Comparison of ENCODE assay signal across 1 cellular context in the genomic region with DNA sequence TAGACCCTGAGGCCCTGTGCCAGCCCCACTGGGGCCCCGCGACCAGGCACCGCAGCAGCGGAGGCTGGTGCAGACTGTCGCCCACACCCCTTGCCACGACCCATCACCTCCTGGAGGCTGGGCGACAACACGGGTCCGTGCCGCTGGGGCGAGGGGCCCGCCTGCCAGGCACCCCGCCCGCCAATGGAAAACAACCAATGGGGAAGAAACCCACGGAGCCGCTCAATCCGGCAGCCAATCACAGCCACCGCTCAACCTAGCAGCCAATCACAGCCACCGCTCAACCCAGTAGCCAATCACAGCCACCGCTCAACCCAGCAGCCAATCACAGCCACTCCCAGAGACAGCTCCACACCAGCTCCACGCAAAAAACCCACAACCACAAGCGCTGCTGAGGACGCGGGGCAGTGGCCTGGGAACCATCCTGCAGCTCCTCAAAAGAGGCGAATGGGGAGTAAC.
TF ChIP-seq lines count a peak whose summit lies in the region.

No MANE protein-coding gene starts in this region.

TF ChIP-seq in K562, 482 proteins besides CTCF, POLR2A, EP300 and RAD21 (continues in another document):
- no peak for TF ChIP-seq SIN3A (IDR thresholded peaks at IDR 0.05; ENCODE audit: borderline replicate concordance in 2 of 2, control insufficient read depth in 1 of 2, low read depth in 2 of 2, low read length in 2 of 2)
- no peak for TF ChIP-seq MAFG (tag; conservative IDR thresholded peaks at IDR 0.05)
- TF ChIP-seq CC2D1A (IDR thresholded peaks at IDR 0.05), result peak; percentile 24; the same call in 1 of the 2 replicates
- no peak for TF ChIP-seq PYGO2 (tag; IDR thresholded peaks at IDR 0.05)
- TF ChIP-seq ILF3 (IDR thresholded peaks at IDR 0.05; ENCODE audit: borderline replicate concordance), result no peak
- TF ChIP-seq, protein P1, sequence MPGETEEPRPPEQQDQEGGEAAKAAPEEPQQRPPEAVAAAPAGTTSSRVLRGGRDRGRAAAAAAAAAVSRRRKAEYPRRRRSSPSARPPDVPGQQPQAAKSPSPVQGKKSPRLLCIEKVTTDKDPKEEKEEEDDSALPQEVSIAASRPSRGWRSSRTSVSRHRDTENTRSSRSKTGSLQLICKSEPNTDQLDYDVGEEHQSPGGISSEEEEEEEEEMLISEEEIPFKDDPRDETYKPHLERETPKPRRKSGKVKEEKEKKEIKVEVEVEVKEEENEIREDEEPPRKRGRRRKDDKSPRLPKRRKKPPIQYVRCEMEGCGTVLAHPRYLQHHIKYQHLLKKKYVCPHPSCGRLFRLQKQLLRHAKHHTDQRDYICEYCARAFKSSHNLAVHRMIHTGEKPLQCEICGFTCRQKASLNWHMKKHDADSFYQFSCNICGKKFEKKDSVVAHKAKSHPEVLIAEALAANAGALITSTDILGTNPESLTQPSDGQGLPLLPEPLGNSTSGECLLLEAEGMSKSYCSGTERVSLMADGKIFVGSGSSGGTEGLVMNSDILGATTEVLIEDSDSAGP (CRISPR knock-in tag; IDR thresholded peaks at IDR 0.05), result no peak
- TF ChIP-seq BRD9 (IDR thresholded peaks at IDR 0.05; ENCODE audit: low read depth, partially characterized antibody), result no peak
- TF ChIP-seq HDAC2 (IDR thresholded peaks at IDR 0.05), result no peak
- no peak for TF ChIP-seq MCM7 (IDR thresholded peaks at IDR 0.05)
- TF ChIP-seq, protein P2, sequence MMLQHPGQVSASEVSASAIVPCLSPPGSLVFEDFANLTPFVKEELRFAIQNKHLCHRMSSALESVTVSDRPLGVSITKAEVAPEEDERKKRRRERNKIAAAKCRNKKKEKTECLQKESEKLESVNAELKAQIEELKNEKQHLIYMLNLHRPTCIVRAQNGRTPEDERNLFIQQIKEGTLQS (IDR thresholded peaks at IDR 0.05), result peak; percentile 15; the same call in 1 of the 2 replicates
- TF ChIP-seq, protein P2 (CRISPR knock-in tag; conservative IDR thresholded peaks at IDR 0.05), result no peak
- TF ChIP-seq NFYB (IDR thresholded peaks at IDR 0.05; ENCODE audit: extremely low read depth, insufficient read length), result peak; percentile 82
- TF ChIP-seq SPI1 (IDR thresholded peaks at IDR 0.05; ENCODE audit: borderline replicate concordance, low read depth, low read length), result no peak
- peak; percentile 58 for TF ChIP-seq FOS (IDR thresholded peaks at IDR 0.05; ENCODE audit: extremely low read depth, insufficient read length)
- no peak for TF ChIP-seq TAF1 (IDR thresholded peaks at IDR 0.05; ENCODE audit: control insufficient read depth, extremely low read depth, insufficient read depth, low read length, severe bottlenecking)
- TF ChIP-seq ZNF444 (CRISPR knock-in tag; IDR thresholded peaks at IDR 0.05), result no peak
- no peak for TF ChIP-seq JUND (IDR thresholded peaks at IDR 0.05; ENCODE audit: borderline replicate concordance, low read depth, low read length)
- no peak for TF ChIP-seq JUND (tag; IDR thresholded peaks at IDR 0.05; ENCODE audit: borderline replicate concordance, low read depth, low read length)
- peak; percentile 84 for TF ChIP-seq ASH1L (IDR thresholded peaks at IDR 0.05; ENCODE audit: borderline replicate concordance, low read depth, partially characterized antibody)
- TF ChIP-seq, protein P3, sequence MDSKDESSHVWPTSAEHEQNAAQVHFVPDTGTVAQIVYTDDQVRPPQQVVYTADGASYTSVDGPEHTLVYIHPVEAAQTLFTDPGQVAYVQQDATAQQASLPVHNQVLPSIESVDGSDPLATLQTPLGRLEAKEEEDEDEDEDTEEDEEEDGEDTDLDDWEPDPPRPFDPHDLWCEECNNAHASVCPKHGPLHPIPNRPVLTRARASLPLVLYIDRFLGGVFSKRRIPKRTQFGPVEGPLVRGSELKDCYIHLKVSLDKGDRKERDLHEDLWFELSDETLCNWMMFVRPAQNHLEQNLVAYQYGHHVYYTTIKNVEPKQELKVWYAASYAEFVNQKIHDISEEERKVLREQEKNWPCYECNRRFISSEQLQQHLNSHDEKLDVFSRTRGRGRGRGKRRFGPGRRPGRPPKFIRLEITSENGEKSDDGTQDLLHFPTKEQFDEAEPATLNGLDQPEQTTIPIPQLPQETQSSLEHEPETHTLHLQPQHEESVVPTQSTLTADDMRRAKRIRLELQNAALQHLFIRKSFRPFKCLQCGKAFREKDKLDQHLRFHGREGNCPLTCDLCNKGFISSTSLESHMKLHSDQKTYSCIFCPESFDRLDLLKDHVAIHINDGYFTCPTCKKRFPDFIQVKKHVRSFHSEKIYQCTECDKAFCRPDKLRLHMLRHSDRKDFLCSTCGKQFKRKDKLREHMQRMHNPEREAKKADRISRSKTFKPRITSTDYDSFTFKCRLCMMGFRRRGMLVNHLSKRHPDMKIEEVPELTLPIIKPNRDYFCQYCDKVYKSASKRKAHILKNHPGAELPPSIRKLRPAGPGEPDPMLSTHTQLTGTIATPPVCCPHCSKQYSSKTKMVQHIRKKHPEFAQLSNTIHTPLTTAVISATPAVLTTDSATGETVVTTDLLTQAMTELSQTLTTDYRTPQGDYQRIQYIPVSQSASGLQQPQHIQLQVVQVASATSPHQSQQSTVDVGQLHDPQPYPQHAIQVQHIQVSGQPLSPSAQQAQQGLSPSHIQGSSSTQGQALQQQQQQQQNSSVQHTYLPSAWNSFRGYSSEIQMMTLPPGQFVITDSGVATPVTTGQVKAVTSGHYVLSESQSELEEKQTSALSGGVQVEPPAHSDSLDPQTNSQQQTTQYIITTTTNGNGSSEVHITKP (IDR thresholded peaks at IDR 0.05; ENCODE audit: partially characterized antibody), result no peak
- TF ChIP-seq, protein P4, sequence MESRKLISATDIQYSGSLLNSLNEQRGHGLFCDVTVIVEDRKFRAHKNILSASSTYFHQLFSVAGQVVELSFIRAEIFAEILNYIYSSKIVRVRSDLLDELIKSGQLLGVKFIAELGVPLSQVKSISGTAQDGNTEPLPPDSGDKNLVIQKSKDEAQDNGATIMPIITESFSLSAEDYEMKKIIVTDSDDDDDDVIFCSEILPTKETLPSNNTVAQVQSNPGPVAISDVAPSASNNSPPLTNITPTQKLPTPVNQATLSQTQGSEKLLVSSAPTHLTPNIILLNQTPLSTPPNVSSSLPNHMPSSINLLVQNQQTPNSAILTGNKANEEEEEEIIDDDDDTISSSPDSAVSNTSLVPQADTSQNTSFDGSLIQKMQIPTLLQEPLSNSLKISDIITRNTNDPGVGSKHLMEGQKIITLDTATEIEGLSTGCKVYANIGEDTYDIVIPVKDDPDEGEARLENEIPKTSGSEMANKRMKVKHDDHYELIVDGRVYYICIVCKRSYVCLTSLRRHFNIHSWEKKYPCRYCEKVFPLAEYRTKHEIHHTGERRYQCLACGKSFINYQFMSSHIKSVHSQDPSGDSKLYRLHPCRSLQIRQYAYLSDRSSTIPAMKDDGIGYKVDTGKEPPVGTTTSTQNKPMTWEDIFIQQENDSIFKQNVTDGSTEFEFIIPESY (CRISPR knock-in tag; IDR thresholded peaks at IDR 0.05), result peak; percentile 95
- TF ChIP-seq MBD2 (IDR thresholded peaks at IDR 0.05; ENCODE audit: borderline replicate concordance, low read depth), result peak; percentile 51; the same call in 1 of the 2 replicates
- TF ChIP-seq CBFA2T3 (IDR thresholded peaks at IDR 0.05), result no peak
- TF ChIP-seq RBM17 (IDR thresholded peaks at IDR 0.05; ENCODE audit: borderline replicate concordance, low read depth, low read length), result no peak
- TF ChIP-seq ZFP1 (CRISPR knock-in tag; IDR thresholded peaks at IDR 0.05), result no peak
- TF ChIP-seq SIRT6 (IDR thresholded peaks at IDR 0.05; ENCODE audit: low read depth, low read length), result no peak
- TF ChIP-seq, protein P5, sequence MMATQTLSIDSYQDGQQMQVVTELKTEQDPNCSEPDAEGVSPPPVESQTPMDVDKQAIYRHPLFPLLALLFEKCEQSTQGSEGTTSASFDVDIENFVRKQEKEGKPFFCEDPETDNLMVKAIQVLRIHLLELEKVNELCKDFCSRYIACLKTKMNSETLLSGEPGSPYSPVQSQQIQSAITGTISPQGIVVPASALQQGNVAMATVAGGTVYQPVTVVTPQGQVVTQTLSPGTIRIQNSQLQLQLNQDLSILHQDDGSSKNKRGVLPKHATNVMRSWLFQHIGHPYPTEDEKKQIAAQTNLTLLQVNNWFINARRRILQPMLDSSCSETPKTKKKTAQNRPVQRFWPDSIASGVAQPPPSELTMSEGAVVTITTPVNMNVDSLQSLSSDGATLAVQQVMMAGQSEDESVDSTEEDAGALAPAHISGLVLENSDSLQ (IDR thresholded peaks at IDR 0.05), result peak; percentile 52; the same call in 1 of the 2 replicates
- TF ChIP-seq, protein P6, sequence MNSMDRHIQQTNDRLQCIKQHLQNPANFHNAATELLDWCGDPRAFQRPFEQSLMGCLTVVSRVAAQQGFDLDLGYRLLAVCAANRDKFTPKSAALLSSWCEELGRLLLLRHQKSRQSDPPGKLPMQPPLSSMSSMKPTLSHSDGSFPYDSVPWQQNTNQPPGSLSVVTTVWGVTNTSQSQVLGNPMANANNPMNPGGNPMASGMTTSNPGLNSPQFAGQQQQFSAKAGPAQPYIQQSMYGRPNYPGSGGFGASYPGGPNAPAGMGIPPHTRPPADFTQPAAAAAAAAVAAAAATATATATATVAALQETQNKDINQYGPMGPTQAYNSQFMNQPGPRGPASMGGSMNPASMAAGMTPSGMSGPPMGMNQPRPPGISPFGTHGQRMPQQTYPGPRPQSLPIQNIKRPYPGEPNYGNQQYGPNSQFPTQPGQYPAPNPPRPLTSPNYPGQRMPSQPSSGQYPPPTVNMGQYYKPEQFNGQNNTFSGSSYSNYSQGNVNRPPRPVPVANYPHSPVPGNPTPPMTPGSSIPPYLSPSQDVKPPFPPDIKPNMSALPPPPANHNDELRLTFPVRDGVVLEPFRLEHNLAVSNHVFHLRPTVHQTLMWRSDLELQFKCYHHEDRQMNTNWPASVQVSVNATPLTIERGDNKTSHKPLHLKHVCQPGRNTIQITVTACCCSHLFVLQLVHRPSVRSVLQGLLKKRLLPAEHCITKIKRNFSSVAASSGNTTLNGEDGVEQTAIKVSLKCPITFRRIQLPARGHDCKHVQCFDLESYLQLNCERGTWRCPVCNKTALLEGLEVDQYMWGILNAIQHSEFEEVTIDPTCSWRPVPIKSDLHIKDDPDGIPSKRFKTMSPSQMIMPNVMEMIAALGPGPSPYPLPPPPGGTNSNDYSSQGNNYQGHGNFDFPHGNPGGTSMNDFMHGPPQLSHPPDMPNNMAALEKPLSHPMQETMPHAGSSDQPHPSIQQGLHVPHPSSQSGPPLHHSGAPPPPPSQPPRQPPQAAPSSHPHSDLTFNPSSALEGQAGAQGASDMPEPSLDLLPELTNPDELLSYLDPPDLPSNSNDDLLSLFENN (IDR thresholded peaks at IDR 0.05; ENCODE audit: low read depth in 2 of 2, low read length in 2 of 2), result no peak
- TF ChIP-seq, protein P7, sequence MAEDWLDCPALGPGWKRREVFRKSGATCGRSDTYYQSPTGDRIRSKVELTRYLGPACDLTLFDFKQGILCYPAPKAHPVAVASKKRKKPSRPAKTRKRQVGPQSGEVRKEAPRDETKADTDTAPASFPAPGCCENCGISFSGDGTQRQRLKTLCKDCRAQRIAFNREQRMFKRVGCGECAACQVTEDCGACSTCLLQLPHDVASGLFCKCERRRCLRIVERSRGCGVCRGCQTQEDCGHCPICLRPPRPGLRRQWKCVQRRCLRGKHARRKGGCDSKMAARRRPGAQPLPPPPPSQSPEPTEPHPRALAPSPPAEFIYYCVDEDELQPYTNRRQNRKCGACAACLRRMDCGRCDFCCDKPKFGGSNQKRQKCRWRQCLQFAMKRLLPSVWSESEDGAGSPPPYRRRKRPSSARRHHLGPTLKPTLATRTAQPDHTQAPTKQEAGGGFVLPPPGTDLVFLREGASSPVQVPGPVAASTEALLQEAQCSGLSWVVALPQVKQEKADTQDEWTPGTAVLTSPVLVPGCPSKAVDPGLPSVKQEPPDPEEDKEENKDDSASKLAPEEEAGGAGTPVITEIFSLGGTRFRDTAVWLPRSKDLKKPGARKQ (CRISPR knock-in tag; IDR thresholded peaks at IDR 0.05), result no peak
- no peak for TF ChIP-seq MTA1 (IDR thresholded peaks at IDR 0.05; ENCODE audit: borderline replicate concordance)
